ENCODE assay signal across 31 cellular contexts in the genomic region with DNA sequence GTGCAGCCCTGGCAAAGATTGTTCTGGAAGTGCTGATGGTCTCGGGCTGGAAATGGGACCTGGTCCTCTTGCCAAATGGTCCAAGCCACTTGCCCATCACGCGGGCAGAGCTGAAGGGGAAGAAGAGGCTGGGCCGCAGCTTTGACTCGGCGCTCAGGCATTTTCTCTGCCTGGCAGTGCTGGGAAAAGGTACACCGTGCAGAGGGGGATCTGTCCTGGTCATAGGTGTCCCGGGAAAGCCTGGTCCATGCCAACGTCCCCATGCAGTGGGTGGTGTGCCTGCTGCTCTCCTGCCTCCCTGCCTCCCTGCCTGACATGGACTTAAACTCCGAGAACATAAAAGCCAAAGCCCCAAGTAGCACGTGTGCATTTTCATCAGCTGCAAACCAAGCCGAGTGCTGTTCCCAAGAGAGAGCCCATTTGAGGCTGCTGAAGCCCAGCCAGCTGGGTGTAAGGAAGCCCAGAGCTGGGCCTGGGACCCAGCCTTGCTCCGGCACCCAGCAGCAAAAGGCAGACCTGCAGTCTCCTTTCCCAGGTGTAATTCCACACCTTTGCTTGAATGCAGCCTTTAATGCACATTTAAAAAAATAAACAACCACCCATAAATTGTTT.
"Had no signal": no experiment of that assay in that cellular context is flagged by ENCODE, and none has a peak within 500 bp of the region (broad histone marks: within the 10 kb centered on the region; RNA-seq: fewer than 3 reads in every experiment).

No MANE protein-coding gene starts in this region.

- H3K9me3 Mint-ChIP-seq: activated CD4-positive, alpha-beta T cell treated with anti-CD3 and anti-CD28 coated beads, Interleukin-2, amount 10 ng/mL, durations not matched to agents 7 days and 5 days; activated naive CD4-positive, alpha-beta T cell treated with anti-CD3 and anti-CD28 coated beads, Interleukin-2, amount 10 ng/mL, durations not matched to agents 7 days and 5 days; activated naive CD8-positive, alpha-beta T cell treated with anti-CD3 and anti-CD28 coated beads, Interleukin-2, amount 50 U/mL, for 24 hours; activated T-helper 1 cell treated with anti-CD3 and anti-CD28 coated beads, Interleukin-12 subunit alpha, Interleukin-12 subunit beta, Interleukin-2, Interleukin-4 antibody, amounts not matched to agents 30 ng/mL and 10 ng/mL and 1 ng/mL, durations not matched to agents 14 hours and 24 hours and 36 hours had no signal

- H3K27ac ChIP-seq: PC-9, RWPE1, SK-N-MC had no signal

- H3K27me3 Mint-ChIP-seq: activated CD4-positive, alpha-beta T cell treated with anti-CD3 and anti-CD28 coated beads, Interleukin-2, amount 10 ng/mL, durations not matched to agents 7 days and 5 days; activated naive CD4-positive, alpha-beta T cell treated with anti-CD3 and anti-CD28 coated beads, Interleukin-2, amount 10 ng/mL, durations not matched to agents 7 days and 5 days; activated naive CD8-positive, alpha-beta T cell treated with anti-CD3 and anti-CD28 coated beads, Interleukin-2, amount 50 U/mL, for 24 hours had no signal

- H3K4me1 Mint-ChIP-seq: activated CD4-positive, alpha-beta T cell treated with anti-CD3 and anti-CD28 coated beads for 36 hours; activated CD4-positive, alpha-beta T cell treated with anti-CD3 and anti-CD28 coated beads, Interleukin-2, amount 10 ng/mL, durations not matched to agents 7 days and 5 days; activated naive CD4-positive, alpha-beta T cell treated with anti-CD3 and anti-CD28 coated beads, Interleukin-2, amount 10 ng/mL, durations not matched to agents 7 days and 5 days; activated naive CD8-positive, alpha-beta T cell treated with anti-CD3 and anti-CD28 coated beads, Interleukin-2, amount 50 U/mL, for 24 hours; WTC11 had no signal

- H3K36me3 Mint-ChIP-seq: activated naive CD4-positive, alpha-beta T cell treated with anti-CD3 and anti-CD28 coated beads, Interleukin-2, amount 10 ng/mL, durations not matched to agents 7 days and 5 days; activated naive CD8-positive, alpha-beta T cell; brain; IgD-negative memory B cell had no signal

- H3K27ac Mint-ChIP-seq: activated CD4-positive, alpha-beta T cell treated with anti-CD3 and anti-CD28 coated beads for 36 hours; activated CD4-positive, alpha-beta T cell treated with anti-CD3 and anti-CD28 coated beads, Interleukin-2, amount 10 ng/mL, durations not matched to agents 7 days and 5 days; activated CD8-positive, alpha-beta T cell treated with anti-CD3 and anti-CD28 coated beads, Interleukin-2, amount 10 ng/mL, durations not matched to agents 7 days and 5 days; activated naive CD4-positive, alpha-beta T cell treated with anti-CD3 and anti-CD28 coated beads, Interleukin-2, amount 10 ng/mL, durations not matched to agents 7 days and 5 days; activated naive CD8-positive, alpha-beta T cell; activated naive CD8-positive, alpha-beta T cell treated with anti-CD3 and anti-CD28 coated beads, Interleukin-2, amount 50 U/mL, for 24 hours; activated T-helper 1 cell treated with anti-CD3 and anti-CD28 coated beads, Interleukin-12 subunit alpha, Interleukin-12 subunit beta, Interleukin-2, Interleukin-4 antibody, amounts not matched to agents 30 ng/mL and 10 ng/mL and 1 ng/mL, durations not matched to agents 14 hours and 24 hours and 36 hours; brain; IgD-negative memory B cell; WTC11 had no signal

- DNase-seq: activated CD4-positive, alpha-beta T cell treated with anti-CD3 and anti-CD28 coated beads for 36 hours; activated CD4-positive, alpha-beta T cell treated with anti-CD3 and anti-CD28 coated beads, Interleukin-2, amount 10 ng/mL, durations not matched to agents 7 days and 5 days; activated CD4-positive, alpha-beta T cell treated with anti-CD3 and anti-CD28 coated beads, Interleukin-2, amount 50 U/mL, for 48 hours; activated CD8-positive, alpha-beta memory T cell treated with anti-CD3 and anti-CD28 coated beads, Interleukin-2, amount 50 U/mL, for 4 hours; activated CD8-positive, alpha-beta T cell treated with anti-CD3 and anti-CD28 coated beads, Interleukin-2, amount 10 ng/mL, durations not matched to agents 7 days and 5 days; activated gamma-delta T cell treated with Interleukin-2 at 50 U/mL for 16 hours; activated naive CD4-positive, alpha-beta T cell treated with anti-CD3 and anti-CD28 coated beads, Interleukin-2, amount 10 ng/mL, durations not matched to agents 7 days and 5 days; activated naive CD8-positive, alpha-beta T cell treated with anti-CD3 and anti-CD28 coated beads, Interleukin-2, amount 50 U/mL, for 24 hours; activated T-cell treated with anti-CD3 and anti-CD28 coated beads for 4 hours; activated T-cell treated with anti-CD3 and anti-CD28 coated beads, Interleukin-2, amount 50 U/mL, for 4 hours; anterior cingulate cortex; caudate nucleus; cerebellar nuclear complex; Karpas-422; KBM-7; NCI-H1105 treated with DMSO at 0.1 percent for 48 hours; NCI-H146; NCI-H187; NCI-H2029 treated with DMSO at 0.1 percent for 48 hours; NCI-H345; NCI-H524 treated with DMSO at 0.1 percent for 48 hours; PC-9; Right ventricle myocardium superior; T1000 had no signal

- H3K4me3 Mint-ChIP-seq: activated CD4-positive, alpha-beta T cell treated with anti-CD3 and anti-CD28 coated beads for 36 hours; activated CD4-positive, alpha-beta T cell treated with anti-CD3 and anti-CD28 coated beads, Interleukin-2, amount 10 ng/mL, durations not matched to agents 7 days and 5 days; activated CD8-positive, alpha-beta T cell treated with anti-CD3 and anti-CD28 coated beads, Interleukin-2, amount 10 ng/mL, durations not matched to agents 7 days and 5 days; activated naive CD4-positive, alpha-beta T cell treated with anti-CD3 and anti-CD28 coated beads, Interleukin-2, amount 10 ng/mL, durations not matched to agents 7 days and 5 days; activated naive CD8-positive, alpha-beta T cell; activated naive CD8-positive, alpha-beta T cell treated with anti-CD3 and anti-CD28 coated beads, Interleukin-2, amount 50 U/mL, for 24 hours; activated T-cell treated with anti-CD3 and anti-CD28 coated beads, Interleukin-2, amount 50 U/mL, for 4 hours; activated T-helper 1 cell treated with anti-CD3 and anti-CD28 coated beads, Interleukin-12 subunit alpha, Interleukin-12 subunit beta, Interleukin-2, Interleukin-4 antibody, amounts not matched to agents 30 ng/mL and 10 ng/mL and 1 ng/mL, durations not matched to agents 14 hours and 24 hours and 36 hours; brain; IgD-negative memory B cell; WTC11 had no signal

- H3K4me3 ChIP-seq: PC-9, SK-N-MC had no signal
